Comparison of ENCODE assay signal across 8 cellular contexts in the genomic region with DNA sequence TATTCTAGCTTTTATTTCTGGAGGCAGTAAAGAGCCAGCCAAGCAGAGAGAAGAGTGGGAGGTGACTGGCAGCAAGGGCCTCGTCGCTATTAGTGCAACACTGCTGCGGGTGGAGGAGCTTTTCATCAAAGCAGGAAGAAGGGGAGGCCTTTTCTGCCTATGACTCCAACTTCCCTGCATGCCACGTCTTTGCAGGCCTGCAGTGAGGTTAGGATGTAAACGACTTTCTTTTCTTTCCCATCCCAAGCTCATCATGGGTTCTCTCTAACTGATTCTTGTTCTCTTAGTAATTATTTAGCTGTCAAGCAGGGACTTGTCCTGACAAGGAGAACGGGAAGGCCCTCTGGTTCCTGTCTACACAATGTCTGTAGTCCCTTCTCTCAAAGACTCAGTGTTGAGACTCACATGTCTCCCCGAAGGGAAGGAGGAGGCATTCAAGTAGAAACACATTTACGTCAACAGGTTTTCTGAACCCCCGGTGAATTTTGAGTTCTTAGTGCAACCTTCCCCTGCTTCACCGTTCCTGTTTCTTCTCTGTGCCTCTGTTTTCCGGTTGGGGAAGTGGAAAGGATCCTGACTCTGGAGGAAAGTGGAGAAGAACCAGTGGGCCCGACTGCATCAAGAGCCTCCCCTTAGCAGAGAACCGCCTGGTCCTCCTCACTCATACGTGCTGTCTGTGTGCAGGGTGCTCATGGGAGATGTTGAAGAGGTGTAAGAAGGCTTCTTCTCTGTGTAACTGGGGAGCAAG. TPM values are rescaled to one million over a fixed set of nuclear protein-coding genes. Genes with fewer than 3 reads are reported as not detected.
DNase-seq lines count a peak whose midpoint lies in the region; FAIRE-seq and TF ChIP-seq lines count a peak whose summit lies in the region.

No MANE protein-coding gene starts in this region.

- H2AK5ac ChIP-seq in mesendoderm (ENCODE audit: low read length): peak overlapping the region; percentile 28

- no peak overlapping the region for H2BK15ac ChIP-seq in mesendoderm (replicated peaks; ENCODE audit: low read depth)

- H3K27ac ChIP-seq in cingulate gyrus (ENCODE audit: low read depth, low read length) (peak overlapping the region; percentile 73), mesendoderm (ENCODE audit: low read depth, low read length) (peak overlapping the region; percentile 4)

- no peak overlapping the region for H3K4me2 ChIP-seq in mesendoderm (ENCODE audit: low read length)

- peaks cover 2% of the 10 kb centered on the region for H3K79me2 ChIP-seq in mesendoderm (ENCODE audit: control insufficient read depth, insufficient read depth, low read length)

- H2BK120ac ChIP-seq in mesendoderm (ENCODE audit: low read depth, low read length): no peak overlapping the region

- no peaks in the 10 kb centered on the region for H3K36me3 ChIP-seq in mesendoderm (ENCODE audit: control insufficient read depth, insufficient read depth, low read length)

- FAIRE-seq in GM12892 (lab: Jason Lieb, UNC): peak; percentile 94

- peak overlapping the region; percentile 4 for H3K18ac ChIP-seq in mesendoderm (ENCODE audit: low read length)

- H4K5ac ChIP-seq in mesendoderm (ENCODE audit: low read length): no peak overlapping the region

- peak overlapping the region; percentile 9 for H2BK5ac ChIP-seq in mesendoderm (ENCODE audit: low read length)

- TF ChIP-seq POLR2A in GM12892 (IDR thresholded peaks at IDR 0.05; ENCODE audit: low read depth, low read length): no peak

- H3K27me3 ChIP-seq in mesendoderm (ENCODE audit: insufficient read depth, low read length, poor library complexity): no peaks in the 10 kb centered on the region

- no peak overlapping the region for H4K8ac ChIP-seq in mesendoderm (ENCODE audit: low read depth, low read length)

- no peak overlapping the region for H3K9ac ChIP-seq in mesendoderm (ENCODE audit: low read length)

- WGBS in mesendoderm (ENCODE audit: extremely low coverage, insufficient coverage, low lambda C conversion rate): no CpG with 5 or more reads among the region's 14 CpGs

- no peak overlapping the region for H3K4me3 ChIP-seq in mesendoderm (ENCODE audit: low read length)

- peak overlapping the region; percentile 28 for H3K4ac ChIP-seq in mesendoderm (ENCODE audit: low read depth, low read length)

- DNase-seq in GM12892 (ENCODE audit: insufficient read length) (no peak), Kasumi-1 (lab: John Stamatoyannopoulos, UW) (peak; percentile 79 to 89), mesendoderm (peak; percentile 68), COLO829 (ENCODE audit: low spot score) (no peak), NCI-H2081 (lab: John Stamatoyannopoulos, UW) (no peak)
- peak; percentile 55 to 64 for DNase-seq in activated CD4-positive, alpha-beta T cell treated with anti-CD3 and anti-CD28 coated beads for 4 hours
- DNase-seq in stimulated activated CD8-positive, alpha-beta memory T cell treated with anti-CD3 and anti-CD28 coated beads, Interleukin-12 subunit alpha, Interleukin-12 subunit beta, amount 100 ng/mL, for 4 hours (ENCODE audit: low read depth): peak; percentile 29

- peak overlapping the region; percentile 39 for H3K56ac ChIP-seq in mesendoderm (ENCODE audit: low read length)

- no peak overlapping the region for H3K23ac ChIP-seq in mesendoderm (ENCODE audit: low read length)

- H3K4me1 ChIP-seq in mesendoderm (ENCODE audit: control insufficient read depth, low read depth, low read length): peaks cover 9% of the 10 kb centered on the region

- H3K79me1 ChIP-seq in mesendoderm (ENCODE audit: low read length): peaks cover 6% of the 10 kb centered on the region

RNA-seq across cellular contexts. Expression of gene PACS1, which starts 56.9 kb away (rescaled TPM):
- 45.4 TPM for polyA plus RNA-seq in GM12892 (2012; ENCODE audit: missing spikeins)
- 20.2 TPM for polyA plus RNA-seq in mesendoderm (2013, experiment 1 of 2)
- 20.8 TPM for polyA plus RNA-seq in mesendoderm (2013, experiment 2 of 2)

Comparison
In these comparisons a context has a peak if more than half of its experiments do, and no peak if none do; other contexts are left out.
1. DNase-seq: peak in Kasumi-1 (2 of 2), activated CD4-positive, alpha-beta T cell treated with anti-CD3 and anti-CD28 coated beads for 4 hours (2 of 2), mesendoderm (single experiment) and stimulated activated CD8-positive, alpha-beta memory T cell treated with anti-CD3 and anti-CD28 coated beads, Interleukin-12 subunit alpha, Interleukin-12 subunit beta, amount 100 ng/mL, for 4 hours (single experiment); none in GM12892 (single experiment), COLO829 (single experiment) and NCI-H2081 (0 of 2).